Comparison of ENCODE assay signal across 8 cellular contexts in genomic region chr17:1108560-1108809, GRCh38.
DNase-seq lines count a peak whose midpoint lies in the region; ATAC-seq, FAIRE-seq and TF ChIP-seq lines count a peak whose summit lies in the region.

No MANE protein-coding gene starts in this region.

- H3K4me2 ChIP-seq in OCI-LY1 (ENCODE audit: low read length) (peak overlapping the region; percentile 81), H1 (ENCODE audit: insufficient read depth in 1 of 2, low read depth in 2 of 2, low read length in 2 of 2) (peak overlapping the region; percentile 67 to 98)

- H3K4me1 Mint-ChIP-seq in natural killer cell = peaks cover 30 to 61% of the 10 kb centered on the region in 2 donors

- no peak overlapping the region for H2BK5ac ChIP-seq in H1 (ENCODE audit: low read depth, low read length)

- ATAC-seq in GM19455 (IDR thresholded peaks at IDR 0.05; ENCODE audit: unreplicated experiment) = peak; percentile 11
- ATAC-seq in natural killer cell = peak in 1 of 3 donors; percentile 15

- no peak overlapping the region for H3K18ac ChIP-seq in H1 (ENCODE audit: extremely low read depth, low read length)

- TF ChIP-seq CTCF in OCI-LY1 (IDR thresholded peaks at IDR 0.05; ENCODE audit: low read length) = no peak
- TF ChIP-seq CTCF in H1 (IDR thresholded peaks at IDR 0.05; ENCODE audit: control extremely low read depth in 1 of 3, insufficient read depth in 1 of 3, low read depth in 1 of 3, low read length in 3 of 3) = no peak
- TF ChIP-seq CTCF in natural killer cell (IDR thresholded peaks at IDR 0.05) = no peak

- no peak overlapping the region for H2BK12ac ChIP-seq in H1 (ENCODE audit: low read depth, low read length)

- H2BK15ac ChIP-seq in H1 (ENCODE audit: low read length) = no peak overlapping the region; the same call in 1 of the 2 replicates

- H4K20me1 ChIP-seq in OCI-LY1 (ENCODE audit: insufficient read depth, low read length) (no peaks in the 10 kb centered on the region), H1 (replicated peaks in 1 of 2; ENCODE audit: control insufficient read depth in 1 of 2, insufficient read depth in 2 of 2, low read length in 2 of 2) (peaks cover 4 to 9% of the 10 kb centered on the region in 2 experiments)

- peaks cover 8% of the 10 kb centered on the region; the same call in 1 of the 2 replicates for H3K79me1 ChIP-seq in H1 (ENCODE audit: low read depth, low read length)

- H2AK5ac ChIP-seq in H1 (ENCODE audit: low read depth, low read length) = no peak overlapping the region

- H3K36me3 ChIP-seq in OCI-LY1 (ENCODE audit: insufficient read depth, low read length) (no peaks in the 10 kb centered on the region), H1 (ENCODE audit: control insufficient read depth in 2 of 4, insufficient read depth in 4 of 4, low read length in 3 of 4) (no peaks in the 10 kb centered on the region)

- H3K27ac Mint-ChIP-seq in natural killer cell = peak overlapping the region; percentile 81 to 88

- TF ChIP-seq RAD21 in H1 (IDR thresholded peaks at IDR 0.05 in 1 of 2, conservative IDR thresholded peaks at IDR 0.05 in 1 of 2; ENCODE audit: low read depth in 2 of 2, low read length in 2 of 2) = no peak

- DNase-seq in H1 (ENCODE audit: low read depth in 1 of 2, low spot score in 2 of 2) (no peak), natural killer cell (no peak), KBM-7 (no peak), GOT3 (lab: John Stamatoyannopoulos, UW) (no peak), pons (ENCODE audit: low spot score) (no peak), DMS153 treated with DMSO at 0.1 percent for 48 hours (lab: John Stamatoyannopoulos, UW; ENCODE audit: unreplicated experiment) (no peak)

- CTCF ChIA-PET in H1 (lab: Charles Lee; ENCODE audit: partially characterized antibody) = interaction anchor here (0.5 to 2.4 kb wide), 6 partner anchors 14 to 135 kb away, joined by 3 to 10 read pairs (median 6); no protein-coding TSS in a partner anchor

- no peak for TF ChIP-seq EP300 in H1 (IDR thresholded peaks at IDR 0.05; ENCODE audit: borderline replicate concordance in 1 of 2, low read depth in 2 of 2, low read length in 2 of 2)

- H3K4me3 ChIP-seq in OCI-LY1 (ENCODE audit: low read depth, low read length, poor library complexity, severe bottlenecking) (peak overlapping the region; percentile 64), H1 (ENCODE audit: extremely low read depth in 1 of 4, insufficient read depth in 2 of 4, low read depth in 3 of 4, low read length in 4 of 4) (peak overlapping the region; percentile 47 to 84 (median 50))

- H3K9me2 ChIP-seq in OCI-LY1 (ENCODE audit: low read depth, low read length) = no peaks in the 10 kb centered on the region

- in situ Hi-C loops in KBM-7 (cut with MboI; ENCODE audit: low pct_unique_long_range_greater_than_20kb, low sequenced_read_pairs) = no loop called here

- no peaks in the 10 kb centered on the region for H3K9me3 ChIP-seq in OCI-LY1 (ENCODE audit: low read length)
- no peaks in the 10 kb centered on the region for H3K9me3 ChIP-seq in H1 (ENCODE audit: insufficient read depth in 2 of 2, low read depth in 1 of 2, low read length in 1 of 2)

- no peaks in the 10 kb centered on the region for H3K27me3 Mint-ChIP-seq in natural killer cell (ENCODE audit: low read depth in 2 of 2)

- no peak overlapping the region for H3K56ac ChIP-seq in H1 (replicated peaks; ENCODE audit: insufficient read length, low read depth, low read length)

- H2AFZ ChIP-seq in OCI-LY1 (ENCODE audit: low read length) (no peak overlapping the region), H1 (ENCODE audit: low read length) (no peak overlapping the region)

- no peak overlapping the region for H2BK20ac ChIP-seq in H1 (ENCODE audit: low read length)

- no peaks in the 10 kb centered on the region for H3K27me3 ChIP-seq in OCI-LY1 (ENCODE audit: insufficient read depth, low read length)
- peaks cover 0 to 10% (median 7%) of the 10 kb centered on the region in 4 experiments; a peak in 5 of 7 replicates for H3K27me3 ChIP-seq in H1 (replicated peaks in 1 of 4; ENCODE audit: control insufficient read depth in 3 of 4, extremely low read depth in 1 of 4, insufficient read depth in 3 of 4, low read length in 3 of 4)

- no peak for FAIRE-seq in H1 (lab: Jason Lieb, UNC)

- intact Hi-C loops in natural killer cell (cut with micrococcal nuclease) = no loop called here

- H3K79me2 ChIP-seq in OCI-LY1 (ENCODE audit: insufficient read depth, low read length) (no peaks in the 10 kb centered on the region), H1 (ENCODE audit: control insufficient read depth in 1 of 2, insufficient read depth in 2 of 2, low read length in 2 of 2) (no peaks in the 10 kb centered on the region)

- no peak overlapping the region for H4K8ac ChIP-seq in H1 (ENCODE audit: extremely low read depth, insufficient read depth, low read length)

- no peak overlapping the region for H4K91ac ChIP-seq in H1 (replicated peaks; ENCODE audit: insufficient read length, low read length)

- no peaks in the 10 kb centered on the region for H3K9me3 Mint-ChIP-seq in natural killer cell

- POLR2A ChIA-PET in H1 (lab: Charles Lee; ENCODE audit: partially characterized antibody) = interaction anchor here (0.6 kb wide), 1 partner anchor 575 kb away, joined by 3 read pairs; no protein-coding TSS in a partner anchor

- H3K9ac ChIP-seq in OCI-LY1 (ENCODE audit: low read length) (peak overlapping the region; percentile 67), H1 (replicated peaks in 1 of 4; ENCODE audit: extremely low read depth in 1 of 4, low read depth in 3 of 4, low read length in 3 of 4) (peak overlapping the region in 1 of 4 experiments; percentile 32; a peak in 1 of 7 replicates)

- no peak overlapping the region for H3K23ac ChIP-seq in H1 (ENCODE audit: insufficient read length)

- H3K27ac ChIP-seq in OCI-LY1 (ENCODE audit: low read depth, low read length, poor library complexity, severe bottlenecking) (no peak overlapping the region), H1 (ENCODE audit: low read depth, low read length) (no peak overlapping the region)

- H2BK120ac ChIP-seq in H1 (replicated peaks; ENCODE audit: low read depth, low read length) = no peak overlapping the region

- peak overlapping the region; percentile 74 for H3K4me3 Mint-ChIP-seq in natural killer cell

- H3K14ac ChIP-seq in H1 (ENCODE audit: insufficient read length) = no peak overlapping the region

- WGBS in H1 (ENCODE audit: extremely low coverage in 1 of 2, insufficient coverage in 1 of 2, insufficient read length in 1 of 2, insufficient replicate concordance in 2 of 2, low coverage in 1 of 2, low lambda C conversion rate in 2 of 2, missing lambda C conversion rate in 1 of 2), 2 experiments = 4% methylated on average over 8 of the region's 19 CpGs; no CpG with 5 or more reads in 1 of the 2 experiments

- H3F3A ChIP-seq in OCI-LY1 (ENCODE audit: insufficient read depth, low read length) = no peaks in the 10 kb centered on the region

- TF ChIP-seq POLR2A in H1 (IDR thresholded peaks at IDR 0.05; ENCODE audit: control extremely low read depth in 1 of 2, low read depth in 2 of 2, low read length in 2 of 2) = no peak

- no peak overlapping the region for H4K5ac ChIP-seq in H1 (ENCODE audit: insufficient read length, low read depth, low read length)

- peaks cover 12% of the 10 kb centered on the region; the same call in 1 of the 2 replicates for H3K23me2 ChIP-seq in H1 (ENCODE audit: low read depth, low read length)

- no peaks in the 10 kb centered on the region for H3K36me3 Mint-ChIP-seq in natural killer cell

- H3K4me1 ChIP-seq in OCI-LY1 (ENCODE audit: insufficient read depth, low read length, severe bottlenecking) = peaks cover 29% of the 10 kb centered on the region
- peaks cover 0 to 28% (median 20%) of the 10 kb centered on the region in 4 experiments; a peak in 6 of 7 replicates for H3K4me1 ChIP-seq in H1 (replicated peaks in 1 of 4; ENCODE audit: control insufficient read depth in 3 of 4, insufficient read depth in 4 of 4, low read length in 3 of 4)

- no peak overlapping the region for H3K4ac ChIP-seq in H1 (replicated peaks; ENCODE audit: insufficient read length, low read depth, low read length)

TF ChIP-seq in H1, 55 proteins besides CTCF, POLR2A, EP300 and RAD21 (continues in another document):
- TF ChIP-seq KDM1A (IDR thresholded peaks at IDR 0.05; ENCODE audit: borderline replicate concordance, low read length) = no peak
- no peak for TF ChIP-seq HDAC2 (IDR thresholded peaks at IDR 0.05; ENCODE audit: borderline replicate concordance in 1 of 2, low read depth in 2 of 2, low read length in 2 of 2)
- no peak for TF ChIP-seq MAX (IDR thresholded peaks at IDR 0.05)
- TF ChIP-seq SIRT6 (IDR thresholded peaks at IDR 0.05; ENCODE audit: low read length) = no peak
